ENCODE assay signal across 1 cellular context in the genomic region with DNA sequence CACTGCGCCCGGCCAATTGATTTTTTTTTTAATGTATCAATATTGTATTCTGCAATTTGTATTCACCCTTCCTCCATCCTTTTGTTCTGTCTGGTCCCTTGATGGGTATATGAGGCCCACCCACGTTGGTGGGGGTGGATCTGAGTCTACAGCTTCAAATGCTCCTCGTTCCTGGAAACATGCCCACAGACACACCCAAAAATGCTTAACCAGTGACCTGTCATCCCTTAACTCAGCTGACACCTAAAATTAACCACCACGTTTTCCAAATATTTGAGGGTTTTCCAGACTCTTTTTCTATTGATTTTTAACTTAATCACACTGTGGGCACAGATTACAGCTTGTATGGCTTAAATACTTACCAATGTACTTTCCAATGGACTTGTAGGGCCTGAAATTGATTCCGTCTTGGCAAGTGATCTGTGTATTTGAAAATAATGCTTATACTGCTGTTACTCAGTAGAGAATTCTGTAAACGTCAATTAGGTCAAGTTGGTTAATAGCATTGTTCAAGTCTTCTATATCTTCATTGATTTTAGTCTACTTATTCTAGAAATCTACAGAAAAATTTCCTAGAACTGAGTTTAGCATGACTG.
TF ChIP-seq lines count a peak whose summit lies in the region.

No MANE protein-coding gene starts in this region.

TF ChIP-seq in IMR-90, 13 proteins besides CTCF, POLR2A, EP300 and RAD21 (continued from another document):
- TF ChIP-seq, protein P1, sequence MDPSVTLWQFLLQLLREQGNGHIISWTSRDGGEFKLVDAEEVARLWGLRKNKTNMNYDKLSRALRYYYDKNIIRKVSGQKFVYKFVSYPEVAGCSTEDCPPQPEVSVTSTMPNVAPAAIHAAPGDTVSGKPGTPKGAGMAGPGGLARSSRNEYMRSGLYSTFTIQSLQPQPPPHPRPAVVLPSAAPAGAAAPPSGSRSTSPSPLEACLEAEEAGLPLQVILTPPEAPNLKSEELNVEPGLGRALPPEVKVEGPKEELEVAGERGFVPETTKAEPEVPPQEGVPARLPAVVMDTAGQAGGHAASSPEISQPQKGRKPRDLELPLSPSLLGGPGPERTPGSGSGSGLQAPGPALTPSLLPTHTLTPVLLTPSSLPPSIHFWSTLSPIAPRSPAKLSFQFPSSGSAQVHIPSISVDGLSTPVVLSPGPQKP (IDR thresholded peaks at IDR 0.05; ENCODE audit: borderline replicate concordance, low read depth, low read length), result no peak
- TF ChIP-seq SMC3 (IDR thresholded peaks at IDR 0.05; ENCODE audit: low read depth, low read length) (no peak), RCOR1 (IDR thresholded peaks at IDR 0.05; ENCODE audit: insufficient replicate concordance, low read length) (no peak), RFX5 (IDR thresholded peaks at IDR 0.05; ENCODE audit: low read depth, low read length) (no peak), CEBPB (IDR thresholded peaks at IDR 0.05; ENCODE audit: low read depth, low read length) (no peak), NFE2L2 (IDR thresholded peaks at IDR 0.05; ENCODE audit: low read depth, low read length) (no peak), MAFK (IDR thresholded peaks at IDR 0.05; ENCODE audit: low read depth, low read length) (no peak), MXI1 (IDR thresholded peaks at IDR 0.05; ENCODE audit: borderline replicate concordance, low read depth, low read length) (no peak)
- TF ChIP-seq, protein P2, sequence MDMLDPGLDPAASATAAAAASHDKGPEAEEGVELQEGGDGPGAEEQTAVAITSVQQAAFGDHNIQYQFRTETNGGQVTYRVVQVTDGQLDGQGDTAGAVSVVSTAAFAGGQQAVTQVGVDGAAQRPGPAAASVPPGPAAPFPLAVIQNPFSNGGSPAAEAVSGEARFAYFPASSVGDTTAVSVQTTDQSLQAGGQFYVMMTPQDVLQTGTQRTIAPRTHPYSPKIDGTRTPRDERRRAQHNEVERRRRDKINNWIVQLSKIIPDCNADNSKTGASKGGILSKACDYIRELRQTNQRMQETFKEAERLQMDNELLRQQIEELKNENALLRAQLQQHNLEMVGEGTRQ (IDR thresholded peaks at IDR 0.05; ENCODE audit: low read depth, low read length), result no peak
